ENCODE assay signal across 1 cellular context in genomic region chr15:64909546-64909945, GRCh38.
TF ChIP-seq lines count a peak whose summit lies in the region.

No MANE protein-coding gene starts in this region.

TF ChIP-seq in IMR-90, 13 proteins besides CTCF, POLR2A, EP300 and RAD21:
- TF ChIP-seq RCOR1 (IDR thresholded peaks at IDR 0.05; ENCODE audit: insufficient replicate concordance, low read length), result no peak
- TF ChIP-seq CEBPB (IDR thresholded peaks at IDR 0.05; ENCODE audit: low read depth, low read length), result no peak
- no peak for TF ChIP-seq MAFK (IDR thresholded peaks at IDR 0.05; ENCODE audit: low read depth, low read length)
- TF ChIP-seq NFE2L2 (IDR thresholded peaks at IDR 0.05; ENCODE audit: low read depth, low read length), result no peak
- TF ChIP-seq, protein P1, sequence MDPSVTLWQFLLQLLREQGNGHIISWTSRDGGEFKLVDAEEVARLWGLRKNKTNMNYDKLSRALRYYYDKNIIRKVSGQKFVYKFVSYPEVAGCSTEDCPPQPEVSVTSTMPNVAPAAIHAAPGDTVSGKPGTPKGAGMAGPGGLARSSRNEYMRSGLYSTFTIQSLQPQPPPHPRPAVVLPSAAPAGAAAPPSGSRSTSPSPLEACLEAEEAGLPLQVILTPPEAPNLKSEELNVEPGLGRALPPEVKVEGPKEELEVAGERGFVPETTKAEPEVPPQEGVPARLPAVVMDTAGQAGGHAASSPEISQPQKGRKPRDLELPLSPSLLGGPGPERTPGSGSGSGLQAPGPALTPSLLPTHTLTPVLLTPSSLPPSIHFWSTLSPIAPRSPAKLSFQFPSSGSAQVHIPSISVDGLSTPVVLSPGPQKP (IDR thresholded peaks at IDR 0.05; ENCODE audit: borderline replicate concordance, low read depth, low read length), result no peak
